ENCODE assay signal across 9 cellular contexts in genomic region chr5:40484495-40484894, GRCh38.
DNase-seq lines count a peak whose midpoint lies in the region; ATAC-seq and TF ChIP-seq lines count a peak whose summit lies in the region.
"Had no signal": no experiment of that assay in that cellular context is flagged by ENCODE, and none has a peak within 500 bp of the region (broad histone marks: within the 10 kb centered on the region; RNA-seq: fewer than 3 reads in every experiment).

No MANE protein-coding gene starts in this region.

- no peak overlapping the region for H3K27ac ChIP-seq in CD8-positive, alpha-beta T cell (ENCODE audit: low read depth, low read length)

- H3K27me3 Mint-ChIP-seq in activated T-helper 2 cell treated with anti-CD3 and anti-CD28 coated beads, Interferon-gamma antibody, Interleukin-2, Interleukin-4, amounts not matched to agents 10 μg/mL and 5 μg/mL and 100 μg/mL, durations not matched to agents 14 hours and 24 hours and 36 hours (ENCODE audit: low read depth), result no peaks in the 10 kb centered on the region
- no peaks in the 10 kb centered on the region for H3K27me3 Mint-ChIP-seq in CD8-positive, alpha-beta T cell (ENCODE audit: low read depth)

- POLR2A ChIA-PET in CD8-positive, alpha-beta T cell (lab: Charles Lee), result interaction anchor here (0.6 to 0.8 kb wide), 2 partner anchors 95 to 202 kb away, joined by 3 read pairs; no protein-coding TSS in a partner anchor

- H3K4me3 ChIP-seq in CD8-positive, alpha-beta T cell (ENCODE audit: low read depth, low read length), result no peak overlapping the region

- H3K27me3 ChIP-seq in CD8-positive, alpha-beta T cell (ENCODE audit: insufficient read depth, low read length), result no peaks in the 10 kb centered on the region

- peak; percentile 42 for ATAC-seq in GM18511 (IDR thresholded peaks at IDR 0.05; ENCODE audit: unreplicated experiment)
- ATAC-seq in GM21515 (IDR thresholded peaks at IDR 0.05; ENCODE audit: unreplicated experiment), result peak; percentile 56
- ATAC-seq in HG03342 (IDR thresholded peaks at IDR 0.05; ENCODE audit: unreplicated experiment), result peak; percentile 37
- no peak for ATAC-seq in CD8-positive, alpha-beta T cell
- no peak for ATAC-seq in omental fat pad (ENCODE audit: low FRiP score)

- no peak for DNase-seq in activated T-helper 2 cell treated with anti-CD3 and anti-CD28 coated beads, Interferon-gamma antibody, Interleukin-2, Interleukin-4, amounts not matched to agents 10 μg/mL and 5 μg/mL and 100 μg/mL, durations not matched to agents 14 hours and 24 hours and 36 hours (ENCODE audit: low spot score)
- DNase-seq in superior temporal gyrus (ENCODE audit: extremely low spot score) (no peak), SK-N-DZ (ENCODE audit: low spot score) (no peak), omental fat pad (ENCODE audit: low spot score) (no peak)
- DNase-seq in CD8-positive, alpha-beta T cell, result no peak

- CTCF ChIA-PET in CD8-positive, alpha-beta T cell (lab: Charles Lee), result no interaction called here

- H3K9me3 ChIP-seq in CD8-positive, alpha-beta T cell (ENCODE audit: low read length), result no peaks in the 10 kb centered on the region

- H3K36me3 Mint-ChIP-seq in activated T-helper 2 cell treated with anti-CD3 and anti-CD28 coated beads, Interferon-gamma antibody, Interleukin-2, Interleukin-4, amounts not matched to agents 10 μg/mL and 5 μg/mL and 100 μg/mL, durations not matched to agents 14 hours and 24 hours and 36 hours (ENCODE audit: low read depth), result no peaks in the 10 kb centered on the region
- no peaks in the 10 kb centered on the region for H3K36me3 Mint-ChIP-seq in CD8-positive, alpha-beta T cell

- no peaks in the 10 kb centered on the region for H3K9me3 Mint-ChIP-seq in activated T-helper 2 cell treated with anti-CD3 and anti-CD28 coated beads, Interferon-gamma antibody, Interleukin-2, Interleukin-4, amounts not matched to agents 10 μg/mL and 5 μg/mL and 100 μg/mL, durations not matched to agents 14 hours and 24 hours and 36 hours
- H3K9me3 Mint-ChIP-seq in CD8-positive, alpha-beta T cell, result no peaks in the 10 kb centered on the region
- H3K9me3 Mint-ChIP-seq: nephron had no signal

- peak overlapping the region; percentile 40 for H3K27ac Mint-ChIP-seq in activated T-helper 2 cell treated with anti-CD3 and anti-CD28 coated beads, Interferon-gamma antibody, Interleukin-2, Interleukin-4, amounts not matched to agents 10 μg/mL and 5 μg/mL and 100 μg/mL, durations not matched to agents 14 hours and 24 hours and 36 hours
- H3K27ac Mint-ChIP-seq in CD8-positive, alpha-beta T cell, result no peak overlapping the region
- H3K27ac Mint-ChIP-seq: nephron had no signal

- no peak for TF ChIP-seq CTCF in CD8-positive, alpha-beta T cell (IDR thresholded peaks at IDR 0.05)
- TF ChIP-seq CTCF in omental fat pad (IDR thresholded peaks at IDR 0.05), result no peak

- H3K4me1 ChIP-seq in CD8-positive, alpha-beta T cell (ENCODE audit: insufficient read depth, low read length), result peaks cover 12% of the 10 kb centered on the region

- H3K36me3 ChIP-seq in CD8-positive, alpha-beta T cell (ENCODE audit: insufficient read depth, low read length), result no peaks in the 10 kb centered on the region

- intact Hi-C loops in activated T-helper 2 cell treated with anti-CD3 and anti-CD28 coated beads, Interferon-gamma antibody, Interleukin-2, Interleukin-4, amounts not matched to agents 10 μg/mL and 5 μg/mL and 100 μg/mL, durations not matched to agents 14 hours and 24 hours and 36 hours (cut with micrococcal nuclease), result loop anchor here (5.0 kb wide), 1 partner anchor 1297 kb away; no protein-coding TSS in a partner anchor
- intact Hi-C loops in CD8-positive, alpha-beta T cell (cut with DNase I, micrococcal nuclease), result no loop called here

- H3K4me1 Mint-ChIP-seq in activated T-helper 2 cell treated with anti-CD3 and anti-CD28 coated beads, Interferon-gamma antibody, Interleukin-2, Interleukin-4, amounts not matched to agents 10 μg/mL and 5 μg/mL and 100 μg/mL, durations not matched to agents 14 hours and 24 hours and 36 hours (ENCODE audit: low read depth), result peaks cover 81% of the 10 kb centered on the region
- peaks cover 33% of the 10 kb centered on the region for H3K4me1 Mint-ChIP-seq in CD8-positive, alpha-beta T cell (ENCODE audit: low read depth)
- H3K4me1 Mint-ChIP-seq: nephron had no signal

- H3K4me3 Mint-ChIP-seq in activated T-helper 2 cell treated with anti-CD3 and anti-CD28 coated beads, Interferon-gamma antibody, Interleukin-2, Interleukin-4, amounts not matched to agents 10 μg/mL and 5 μg/mL and 100 μg/mL, durations not matched to agents 14 hours and 24 hours and 36 hours (ENCODE audit: low read depth), result no peak overlapping the region
- no peak overlapping the region for H3K4me3 Mint-ChIP-seq in CD8-positive, alpha-beta T cell
- H3K4me3 Mint-ChIP-seq: nephron had no signal

Comparison
In these comparisons a context has a peak if more than half of its experiments do, and no peak if none do; other contexts are left out.
1. ATAC-seq: peak in GM18511 (single experiment), GM21515 (single experiment) and HG03342 (single experiment); none in CD8-positive, alpha-beta T cell (single experiment) and omental fat pad (single experiment).